8 cellular contexts compared by ENCODE assay signal in genomic region chr12:71392521-71393145, GRCh38. TPM values are rescaled to one million over a fixed set of nuclear protein-coding genes. Genes with fewer than 3 reads are reported as not detected.
A peak's percentile ranks its signal among the peaks of the same experiment; 100 is the strongest.
DNase-seq lines count a peak whose midpoint lies in the region; ATAC-seq and TF ChIP-seq lines count a peak whose summit lies in the region.

No MANE protein-coding gene starts in this region.

- H3K4me1 Mint-ChIP-seq in stimulated activated effector memory CD8-positive, alpha-beta T cell treated with anti-CD3 and anti-CD28 coated beads, Interleukin-12 subunit alpha, Interleukin-12 subunit beta, amount 100 ng/mL, for 72 hours = no peaks in the 10 kb centered on the region

- H3K27ac Mint-ChIP-seq in stimulated activated effector memory CD8-positive, alpha-beta T cell treated with anti-CD3 and anti-CD28 coated beads, Interleukin-12 subunit alpha, Interleukin-12 subunit beta, amount 100 ng/mL, for 72 hours = no peak overlapping the region

- intact Hi-C loops in lower leg skin (cut with DNase I; ENCODE audit: low total_unique reads) = no loop called here

- peak; percentile 29 for DNase-seq in DMS153 treated with DMSO at 0.1 percent for 48 hours (lab: John Stamatoyannopoulos, UW; ENCODE audit: unreplicated experiment)
- DNase-seq in NCI-H2227 treated with DMSO at 0.1 percent for 48 hours (lab: John Stamatoyannopoulos, UW) = peak; percentile 42
- peak; percentile 82 for DNase-seq in adipocyte (ENCODE audit: low read depth)
- DNase-seq in hepatic stellate cell (ENCODE audit: low spot score) = peak; percentile 62
- no peak for DNase-seq in stimulated activated effector memory CD8-positive, alpha-beta T cell treated with anti-CD3 and anti-CD28 coated beads, Interleukin-12 subunit alpha, Interleukin-12 subunit beta, amount 100 ng/mL, for 72 hours (ENCODE audit: low spot score in 2 of 2)
- DNase-seq in lower leg skin (ENCODE audit: low spot score in 2 of 2) = no peak

- no peaks in the 10 kb centered on the region for H3K9me3 Mint-ChIP-seq in stimulated activated effector memory CD8-positive, alpha-beta T cell treated with anti-CD3 and anti-CD28 coated beads, Interleukin-12 subunit alpha, Interleukin-12 subunit beta, amount 100 ng/mL, for 72 hours

- H3K27me3 ChIP-seq in adipocyte (replicated peaks; ENCODE audit: control insufficient read depth, insufficient read depth, low read length) = no peaks in the 10 kb centered on the region

- 44 to 52% methylated on average over 10 of the region's 10 CpGs for WGBS in lower leg skin, 2 donors

- no peaks in the 10 kb centered on the region for H3K9me3 ChIP-seq in adipocyte (ENCODE audit: control insufficient read depth, low read length)

- no peaks in the 10 kb centered on the region for H3K36me3 ChIP-seq in adipocyte (ENCODE audit: control insufficient read depth, insufficient read depth, low read length, severe bottlenecking)

- H3K4me1 ChIP-seq in adipocyte (ENCODE audit: control insufficient read depth, insufficient read depth, low read length) = peaks cover 2% of the 10 kb centered on the region

- no peak overlapping the region for H3K9ac ChIP-seq in adipocyte (ENCODE audit: low read length)

- ATAC-seq in GM19438 (IDR thresholded peaks at IDR 0.05; ENCODE audit: low read depth, unreplicated experiment) (peak; percentile 91), HG03342 (IDR thresholded peaks at IDR 0.05; ENCODE audit: unreplicated experiment) (peak; percentile 98)
- peak; percentile 52 for ATAC-seq in stimulated activated effector memory CD8-positive, alpha-beta T cell treated with anti-CD3 and anti-CD28 coated beads, Interleukin-12 subunit alpha, Interleukin-12 subunit beta, amount 100 ng/mL, for 72 hours

- H3K4me3 Mint-ChIP-seq in stimulated activated effector memory CD8-positive, alpha-beta T cell treated with anti-CD3 and anti-CD28 coated beads, Interleukin-12 subunit alpha, Interleukin-12 subunit beta, amount 100 ng/mL, for 72 hours = no peak overlapping the region

- no peak for TF ChIP-seq POLR2A in lower leg skin (IDR thresholded peaks at IDR 0.05)

- H3K4me3 ChIP-seq in adipocyte (ENCODE audit: low read length) = no peak overlapping the region
- H3K4me3 ChIP-seq in lower leg skin (ENCODE audit: low read depth, poor library complexity, severe bottlenecking) = no peak overlapping the region

- TF ChIP-seq CTCF in lower leg skin (IDR thresholded peaks at IDR 0.05) = peak in 1 of 3 donors; percentile 53

- H3K36me3 Mint-ChIP-seq in stimulated activated effector memory CD8-positive, alpha-beta T cell treated with anti-CD3 and anti-CD28 coated beads, Interleukin-12 subunit alpha, Interleukin-12 subunit beta, amount 100 ng/mL, for 72 hours = no peaks in the 10 kb centered on the region

RNA-seq across cellular contexts. Expression of gene LGR5, which starts 47.0 kb away (rescaled TPM):
- 1 to 10 TPM; 1.1 to 6.3 (median 1.3) TPM for total RNA-seq in lower leg skin

Comparison
In these comparisons a context has a peak if more than half of its experiments do, and no peak if none do; other contexts are left out.
1. DNase-seq: peak in DMS153 treated with DMSO at 0.1 percent for 48 hours (single experiment), NCI-H2227 treated with DMSO at 0.1 percent for 48 hours (single experiment), adipocyte (single experiment) and hepatic stellate cell (single experiment); none in stimulated activated effector memory CD8-positive, alpha-beta T cell treated with anti-CD3 and anti-CD28 coated beads, Interleukin-12 subunit alpha, Interleukin-12 subunit beta, amount 100 ng/mL, for 72 hours (0 of 2) and lower leg skin (0 of 2).
2. Peak in every context shown above with its lines, with median percentiles within 50 percentile points of each other: ATAC-seq.